ENCODE assay signal across 31 cellular contexts in genomic region chr12:61072717-61073116, GRCh38.
"Had no signal": no experiment of that assay in that cellular context is flagged by ENCODE, and none has a peak within 500 bp of the region (broad histone marks: within the 10 kb centered on the region; RNA-seq: fewer than 3 reads in every experiment).

No MANE protein-coding gene starts in this region.

- H3K9me3 ChIP-seq: ascending aorta had no signal

- ATAC-seq: activated CD4-positive, alpha-beta T cell treated with anti-CD3 and anti-CD28 coated beads for 36 hours; activated CD4-positive, CD25-positive, alpha-beta regulatory T cell treated with anti-CD3 and anti-CD28 coated beads, Interleukin-2, amount 50 U/mL, for 24 hours; activated CD8-positive, alpha-beta memory T cell treated with anti-CD3 and anti-CD28 coated beads, Interleukin-2, amount 10 ng/mL, durations not matched to agents 7 days and 5 days; activated CD8-positive, alpha-beta T cell treated with anti-CD3 and anti-CD28 coated beads, Interleukin-2, amount 10 ng/mL, durations not matched to agents 7 days and 5 days; activated naive CD8-positive, alpha-beta T cell treated with anti-CD3 and anti-CD28 coated beads, Interleukin-2, amount 50 U/mL, for 24 hours had no signal

- DNase-seq: activated CD4-positive, alpha-beta memory T cell treated with anti-CD3 and anti-CD28 coated beads, Interleukin-2, amount 10 ng/mL, durations not matched to agents 7 days and 5 days; activated CD4-positive, alpha-beta T cell treated with anti-CD3 and anti-CD28 coated beads for 1 hour; activated CD4-positive, alpha-beta T cell treated with anti-CD3 and anti-CD28 coated beads for 36 hours; activated CD4-positive, alpha-beta T cell treated with anti-CD3 and anti-CD28 coated beads for 48 hours; activated CD4-positive, alpha-beta T cell treated with anti-CD3 and anti-CD28 coated beads, Interleukin-2, amount 10 ng/mL, durations not matched to agents 7 days and 5 days; activated CD4-positive, alpha-beta T cell treated with anti-CD3 and anti-CD28 coated beads, Interleukin-2, amount 50 U/mL, for 48 hours; activated CD4-positive, CD25-positive, alpha-beta regulatory T cell; activated CD8-positive, alpha-beta memory T cell treated with anti-CD3 and anti-CD28 coated beads for 24 hours; activated CD8-positive, alpha-beta memory T cell treated with anti-CD3 and anti-CD28 coated beads, Interleukin-2, amount 10 ng/mL, durations not matched to agents 7 days and 5 days; activated CD8-positive, alpha-beta memory T cell treated with anti-CD3 and anti-CD28 coated beads, Interleukin-2, amount 50 U/mL, for 48 hours; activated CD8-positive, alpha-beta T cell treated with anti-CD3 and anti-CD28 coated beads, Interleukin-2, amount 10 ng/mL, durations not matched to agents 7 days and 5 days; activated effector memory CD4-positive, alpha-beta T cell treated with Interleukin-2 at 50 U/mL for 16 hours; activated gamma-delta T cell; activated naive CD4-positive, alpha-beta T cell treated with anti-CD3 and anti-CD28 coated beads, Interleukin-2, amount 10 ng/mL, durations not matched to agents 7 days and 5 days; activated naive CD4-positive, alpha-beta T cell treated with Interleukin-2 at 50 U/mL for 16 hours; activated naive CD8-positive, alpha-beta T cell treated with anti-CD3 and anti-CD28 coated beads, Interleukin-2, amount 10 ng/mL, durations not matched to agents 7 days and 5 days; activated naive CD8-positive, alpha-beta T cell treated with anti-CD3 and anti-CD28 coated beads, Interleukin-2, amount 50 U/mL, for 24 hours; activated T-cell treated with anti-CD3 and anti-CD28 coated beads, Interleukin-2, amount 50 U/mL, for 24 hours; activated T-cell treated with anti-CD3 and anti-CD28 coated beads, Interleukin-2, amount 50 U/mL, for 48 hours; amygdala; anterior cingulate cortex; caudate nucleus; cerebellar nuclear complex; T-helper 1 cell; T-helper 2 cell; T-helper 9 cell had no signal

- H3K36me3 ChIP-seq: ascending aorta, cardiac muscle cell had no signal

- FAIRE-seq: bronchial epithelial cell had no signal

- H3K27me3 ChIP-seq: ascending aorta, cardiac muscle cell had no signal

- H3K4me1 ChIP-seq: ascending aorta had no signal

- H3K4me3 ChIP-seq: ascending aorta, cardiac muscle cell had no signal

- H3K27ac ChIP-seq: ascending aorta, cardiac muscle cell, VCaP had no signal
